5 cellular contexts compared by ENCODE assay signal in the genomic region with DNA sequence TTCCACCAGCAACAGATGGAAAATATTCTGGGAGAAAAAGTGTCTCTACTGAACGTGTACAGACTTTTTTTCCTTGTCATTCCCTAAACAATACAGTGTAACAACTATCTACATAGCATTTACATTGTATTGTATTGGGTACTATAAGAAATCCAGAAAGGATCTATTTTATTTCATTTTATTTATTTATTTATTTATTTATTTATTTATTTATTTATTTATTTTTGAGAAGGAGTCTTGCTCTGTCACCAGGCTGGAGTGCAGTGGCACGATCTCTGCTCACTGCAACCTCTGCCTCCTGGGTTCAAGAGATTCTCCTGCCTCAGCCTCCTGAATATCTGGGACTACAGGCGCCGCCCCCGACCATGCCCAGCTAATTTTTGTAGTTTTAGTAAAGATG. TPM values are rescaled to one million over a fixed set of nuclear protein-coding genes. Genes with fewer than 3 reads are reported as not detected.
"Had no signal": no experiment of that assay in that cellular context is flagged by ENCODE, and none has a peak within 500 bp of the region (broad histone marks: within the 10 kb centered on the region; RNA-seq: fewer than 3 reads in every experiment).

No MANE protein-coding gene starts in this region.

RNA-seq across cellular contexts. Expression of gene ALOX12B, which starts 9.6 kb away (rescaled TPM):
- total RNA-seq: K562, M059J, Right ventricle myocardium superior, SJSA1 had no signal
- polyA plus RNA-seq: K562 had no signal

RNA-seq across cellular contexts. Expression of gene ALOX15B, which starts 39.1 kb away (rescaled TPM):
- total RNA-seq: M059J, Right ventricle myocardium superior, SJSA1 had no signal
- polyA plus RNA-seq: IgD-negative memory B cell, K562 had no signal

RNA-seq across cellular contexts. Expression of gene ALOXE3, which starts 40.4 kb away (rescaled TPM):
- total RNA-seq: Right ventricle myocardium superior, SJSA1 had no signal
- polyA plus RNA-seq: IgD-negative memory B cell, K562 had no signal

RNA-seq across cellular contexts. Expression of gene HES7, which starts 46.0 kb away (rescaled TPM):
- total RNA-seq: SJSA1 had no signal
- polyA plus RNA-seq: IgD-negative memory B cell had no signal
